In the genomic region with DNA sequence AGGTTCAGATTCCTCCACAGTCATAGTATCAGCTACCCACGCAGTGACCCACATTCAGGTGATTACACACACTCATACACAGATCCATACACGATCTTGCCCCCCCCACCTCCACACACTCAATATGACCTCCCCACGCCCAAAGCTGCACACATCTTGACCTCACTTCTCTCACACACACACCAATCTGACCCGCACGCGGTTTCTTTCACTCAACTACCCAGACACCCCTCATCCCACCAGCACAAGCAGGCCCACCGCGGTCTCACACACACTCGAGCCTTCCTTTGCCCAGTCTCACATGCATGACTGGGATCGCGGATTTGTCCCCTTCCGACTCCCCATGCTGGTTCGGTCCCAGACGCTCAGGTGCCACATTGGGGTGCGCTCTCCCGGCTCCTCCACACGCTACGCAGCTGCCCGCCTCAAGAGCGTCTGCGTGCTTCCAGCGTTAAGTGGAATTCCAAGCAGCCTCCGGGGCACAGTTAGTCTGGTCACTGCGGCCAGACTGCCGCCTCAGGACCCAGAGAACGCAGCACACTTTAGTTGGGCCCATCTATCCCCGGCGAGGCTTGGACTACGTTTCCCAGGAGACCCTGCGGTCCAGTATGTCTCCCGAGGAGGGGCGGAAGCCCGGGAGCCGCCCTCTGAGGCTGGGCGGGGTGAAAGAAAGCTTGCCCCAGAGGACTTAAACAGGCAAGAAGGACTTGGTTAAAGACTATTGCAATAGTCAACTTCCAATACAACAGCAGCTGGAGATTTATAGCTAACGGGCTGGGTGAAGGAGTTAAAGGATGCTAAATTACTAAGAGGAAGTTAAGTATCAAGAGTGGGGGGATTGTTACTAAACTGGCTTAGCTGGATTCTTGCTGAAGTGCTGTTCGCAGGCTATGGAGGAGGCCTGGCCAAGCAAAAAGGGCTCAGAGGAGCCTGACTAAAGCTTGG, we compare ENCODE assay signal across 1 cellular context.
TF ChIP-seq lines count a peak whose summit lies in the region.

No MANE protein-coding gene starts in this region.

TF ChIP-seq in HEK293, 187 proteins besides CTCF, POLR2A, EP300 and RAD21 (continued from another document and continues in another):
- TF ChIP-seq KLF1 (tag by site-specific recombination; IDR thresholded peaks at IDR 0.05) (peak; percentile 79), ZNF335 (tag by site-specific recombination; conservative IDR thresholded peaks at IDR 0.05) (peak; percentile 95), FEZF1 (tag by site-specific recombination; IDR thresholded peaks at IDR 0.05) (no peak), ZNF776 (tag by site-specific recombination; IDR thresholded peaks at IDR 0.05; ENCODE audit: borderline replicate concordance) (no peak), ZNF544 (tag by site-specific recombination; IDR thresholded peaks at IDR 0.05) (no peak), ZFP41 (tag by site-specific recombination; IDR thresholded peaks at IDR 0.05; ENCODE audit: borderline replicate concordance) (no peak), ZNF585B (tag by site-specific recombination; IDR thresholded peaks at IDR 0.05) (no peak), ZNF747 (tag by site-specific recombination; IDR thresholded peaks at IDR 0.05) (no peak), ZNF785 (tag by site-specific recombination; IDR thresholded peaks at IDR 0.05) (peak; percentile 95), ZXDB (tag by site-specific recombination; IDR thresholded peaks at IDR 0.05) (peak; percentile 84), ZNF274 (IDR thresholded peaks at IDR 0.05; ENCODE audit: low read length) (no peak), ZNF274 (tag by site-specific recombination; IDR thresholded peaks at IDR 0.05; ENCODE audit: borderline replicate concordance) (no peak), ZNF16 (tag by site-specific recombination; IDR thresholded peaks at IDR 0.05; ENCODE audit: low read depth) (no peak; the same call in 1 of the 2 replicates), ZNF23 (tag by site-specific recombination; IDR thresholded peaks at IDR 0.05; ENCODE audit: borderline replicate concordance) (no peak), ZNF394 (tag by site-specific recombination; IDR thresholded peaks at IDR 0.05; ENCODE audit: borderline replicate concordance) (peak; percentile 61; the same call in 1 of the 2 replicates), ZNF354C (tag by site-specific recombination; IDR thresholded peaks at IDR 0.05; ENCODE audit: borderline replicate concordance, low read depth) (no peak), ZNF138 (tag by site-specific recombination; IDR thresholded peaks at IDR 0.05; ENCODE audit: borderline replicate concordance) (peak; percentile 74; the same call in 1 of the 2 replicates), ZNF561 (tag by site-specific recombination; IDR thresholded peaks at IDR 0.05; ENCODE audit: borderline replicate concordance) (peak; percentile 18; the same call in 1 of the 2 replicates), ZNF677 (tag by site-specific recombination; IDR thresholded peaks at IDR 0.05) (no peak), ZNF311 (tag by site-specific recombination; IDR thresholded peaks at IDR 0.05; ENCODE audit: borderline replicate concordance) (no peak), ZNF24 (tag by site-specific recombination; IDR thresholded peaks at IDR 0.05) (0 out of 2 replicates have a peak, but pooled peaks have one; percentile 24), ZNF202 (tag by site-specific recombination; IDR thresholded peaks at IDR 0.05; ENCODE audit: borderline replicate concordance) (no peak), ZNF629 (tag by site-specific recombination; IDR thresholded peaks at IDR 0.05) (0 out of 2 replicates have a peak, but pooled peaks have one; percentile 39), SP7 (tag by site-specific recombination; IDR thresholded peaks at IDR 0.05) (peak; percentile 66; the same call in 1 of the 2 replicates), OVOL3 (tag by site-specific recombination; IDR thresholded peaks at IDR 0.05) (0 out of 2 replicates have a peak, but pooled peaks have one; percentile 8), ZNF596 (tag by site-specific recombination; IDR thresholded peaks at IDR 0.05) (no peak), ZNF670 (tag by site-specific recombination; IDR thresholded peaks at IDR 0.05; ENCODE audit: low read depth) (peak; percentile 90; the same call in 1 of the 2 replicates), ZNF510 (tag by site-specific recombination; IDR thresholded peaks at IDR 0.05; ENCODE audit: insufficient replicate concordance) (no peak), ZNF610 (tag by site-specific recombination; IDR thresholded peaks at IDR 0.05; ENCODE audit: borderline replicate concordance) (peak; percentile 75)
- TF ChIP-seq, protein P1, sequence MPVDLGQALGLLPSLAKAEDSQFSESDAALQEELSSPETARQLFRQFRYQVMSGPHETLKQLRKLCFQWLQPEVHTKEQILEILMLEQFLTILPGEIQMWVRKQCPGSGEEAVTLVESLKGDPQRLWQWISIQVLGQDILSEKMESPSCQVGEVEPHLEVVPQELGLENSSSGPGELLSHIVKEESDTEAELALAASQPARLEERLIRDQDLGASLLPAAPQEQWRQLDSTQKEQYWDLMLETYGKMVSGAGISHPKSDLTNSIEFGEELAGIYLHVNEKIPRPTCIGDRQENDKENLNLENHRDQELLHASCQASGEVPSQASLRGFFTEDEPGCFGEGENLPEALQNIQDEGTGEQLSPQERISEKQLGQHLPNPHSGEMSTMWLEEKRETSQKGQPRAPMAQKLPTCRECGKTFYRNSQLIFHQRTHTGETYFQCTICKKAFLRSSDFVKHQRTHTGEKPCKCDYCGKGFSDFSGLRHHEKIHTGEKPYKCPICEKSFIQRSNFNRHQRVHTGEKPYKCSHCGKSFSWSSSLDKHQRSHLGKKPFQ (tag by site-specific recombination; IDR thresholded peaks at IDR 0.05): no peak; the same call in 1 of the 2 replicates
- TF ChIP-seq, protein P2, sequence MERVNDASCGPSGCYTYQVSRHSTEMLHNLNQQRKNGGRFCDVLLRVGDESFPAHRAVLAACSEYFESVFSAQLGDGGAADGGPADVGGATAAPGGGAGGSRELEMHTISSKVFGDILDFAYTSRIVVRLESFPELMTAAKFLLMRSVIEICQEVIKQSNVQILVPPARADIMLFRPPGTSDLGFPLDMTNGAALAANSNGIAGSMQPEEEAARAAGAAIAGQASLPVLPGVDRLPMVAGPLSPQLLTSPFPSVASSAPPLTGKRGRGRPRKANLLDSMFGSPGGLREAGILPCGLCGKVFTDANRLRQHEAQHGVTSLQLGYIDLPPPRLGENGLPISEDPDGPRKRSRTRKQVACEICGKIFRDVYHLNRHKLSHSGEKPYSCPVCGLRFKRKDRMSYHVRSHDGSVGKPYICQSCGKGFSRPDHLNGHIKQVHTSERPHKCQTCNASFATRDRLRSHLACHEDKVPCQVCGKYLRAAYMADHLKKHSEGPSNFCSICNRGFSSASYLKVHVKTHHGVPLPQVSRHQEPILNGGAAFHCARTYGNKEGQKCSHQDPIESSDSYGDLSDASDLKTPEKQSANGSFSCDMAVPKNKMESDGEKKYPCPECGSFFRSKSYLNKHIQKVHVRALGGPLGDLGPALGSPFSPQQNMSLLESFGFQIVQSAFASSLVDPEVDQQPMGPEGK (tag by site-specific recombination; IDR thresholded peaks at IDR 0.05): peak; percentile 91
- TF ChIP-seq, protein P3, sequence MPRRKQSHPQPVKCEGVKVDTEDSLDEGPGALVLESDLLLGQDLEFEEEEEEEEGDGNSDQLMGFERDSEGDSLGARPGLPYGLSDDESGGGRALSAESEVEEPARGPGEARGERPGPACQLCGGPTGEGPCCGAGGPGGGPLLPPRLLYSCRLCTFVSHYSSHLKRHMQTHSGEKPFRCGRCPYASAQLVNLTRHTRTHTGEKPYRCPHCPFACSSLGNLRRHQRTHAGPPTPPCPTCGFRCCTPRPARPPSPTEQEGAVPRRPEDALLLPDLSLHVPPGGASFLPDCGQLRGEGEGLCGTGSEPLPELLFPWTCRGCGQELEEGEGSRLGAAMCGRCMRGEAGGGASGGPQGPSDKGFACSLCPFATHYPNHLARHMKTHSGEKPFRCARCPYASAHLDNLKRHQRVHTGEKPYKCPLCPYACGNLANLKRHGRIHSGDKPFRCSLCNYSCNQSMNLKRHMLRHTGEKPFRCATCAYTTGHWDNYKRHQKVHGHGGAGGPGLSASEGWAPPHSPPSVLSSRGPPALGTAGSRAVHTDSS (tag by site-specific recombination; IDR thresholded peaks at IDR 0.05): no peak
- TF ChIP-seq, protein P4, sequence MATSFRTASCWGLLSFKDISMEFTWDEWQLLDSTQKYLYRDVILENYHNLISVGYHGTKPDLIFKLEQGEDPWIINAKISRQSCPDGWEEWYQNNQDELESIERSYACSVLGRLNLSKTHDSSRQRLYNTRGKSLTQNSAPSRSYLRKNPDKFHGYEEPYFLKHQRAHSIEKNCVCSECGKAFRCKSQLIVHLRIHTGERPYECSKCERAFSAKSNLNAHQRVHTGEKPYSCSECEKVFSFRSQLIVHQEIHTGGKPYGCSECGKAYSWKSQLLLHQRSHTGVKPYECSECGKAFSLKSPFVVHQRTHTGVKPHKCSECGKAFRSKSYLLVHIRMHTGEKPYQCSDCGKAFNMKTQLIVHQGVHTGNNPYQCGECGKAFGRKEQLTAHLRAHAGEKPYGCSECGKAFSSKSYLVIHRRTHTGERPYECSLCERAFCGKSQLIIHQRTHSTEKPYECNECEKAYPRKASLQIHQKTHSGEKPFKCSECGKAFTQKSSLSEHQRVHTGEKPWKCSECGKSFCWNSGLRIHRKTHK (tag by site-specific recombination; IDR thresholded peaks at IDR 0.05): no peak
- TF ChIP-seq, protein P5, sequence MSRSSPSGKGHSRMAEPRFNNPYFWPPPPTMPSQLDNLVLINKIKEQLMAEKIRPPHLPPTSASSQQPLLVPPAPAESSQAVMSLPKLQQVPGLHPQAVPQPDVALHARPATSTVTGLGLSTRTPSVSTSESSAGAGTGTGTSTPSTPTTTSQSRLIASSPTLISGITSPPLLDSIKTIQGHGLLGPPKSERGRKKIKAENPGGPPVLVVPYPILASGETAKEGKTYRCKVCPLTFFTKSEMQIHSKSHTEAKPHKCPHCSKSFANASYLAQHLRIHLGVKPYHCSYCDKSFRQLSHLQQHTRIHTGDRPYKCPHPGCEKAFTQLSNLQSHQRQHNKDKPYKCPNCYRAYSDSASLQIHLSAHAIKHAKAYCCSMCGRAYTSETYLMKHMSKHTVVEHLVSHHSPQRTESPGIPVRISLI (tag by site-specific recombination; IDR thresholded peaks at IDR 0.05): no peak
- TF ChIP-seq, protein P6, sequence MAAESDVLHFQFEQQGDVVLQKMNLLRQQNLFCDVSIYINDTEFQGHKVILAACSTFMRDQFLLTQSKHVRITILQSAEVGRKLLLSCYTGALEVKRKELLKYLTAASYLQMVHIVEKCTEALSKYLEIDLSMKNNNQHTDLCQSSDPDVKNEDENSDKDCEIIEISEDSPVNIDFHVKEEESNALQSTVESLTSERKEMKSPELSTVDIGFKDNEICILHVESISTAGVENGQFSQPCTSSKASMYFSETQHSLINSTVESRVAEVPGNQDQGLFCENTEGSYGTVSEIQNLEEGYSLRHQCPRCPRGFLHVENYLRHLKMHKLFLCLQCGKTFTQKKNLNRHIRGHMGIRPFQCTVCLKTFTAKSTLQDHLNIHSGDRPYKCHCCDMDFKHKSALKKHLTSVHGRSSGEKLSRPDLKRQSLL (tag by site-specific recombination; IDR thresholded peaks at IDR 0.05): no peak
- TF ChIP-seq, protein P7, sequence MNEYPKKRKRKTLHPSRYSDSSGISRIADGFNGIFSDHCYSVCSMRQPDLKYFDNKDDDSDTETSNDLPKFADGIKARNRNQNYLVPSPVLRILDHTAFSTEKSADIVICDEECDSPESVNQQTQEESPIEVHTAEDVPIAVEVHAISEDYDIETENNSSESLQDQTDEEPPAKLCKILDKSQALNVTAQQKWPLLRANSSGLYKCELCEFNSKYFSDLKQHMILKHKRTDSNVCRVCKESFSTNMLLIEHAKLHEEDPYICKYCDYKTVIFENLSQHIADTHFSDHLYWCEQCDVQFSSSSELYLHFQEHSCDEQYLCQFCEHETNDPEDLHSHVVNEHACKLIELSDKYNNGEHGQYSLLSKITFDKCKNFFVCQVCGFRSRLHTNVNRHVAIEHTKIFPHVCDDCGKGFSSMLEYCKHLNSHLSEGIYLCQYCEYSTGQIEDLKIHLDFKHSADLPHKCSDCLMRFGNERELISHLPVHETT (tag by site-specific recombination; IDR thresholded peaks at IDR 0.05): 0 out of 2 replicates have a peak, but pooled peaks have one; percentile 65
- TF ChIP-seq, protein P8, sequence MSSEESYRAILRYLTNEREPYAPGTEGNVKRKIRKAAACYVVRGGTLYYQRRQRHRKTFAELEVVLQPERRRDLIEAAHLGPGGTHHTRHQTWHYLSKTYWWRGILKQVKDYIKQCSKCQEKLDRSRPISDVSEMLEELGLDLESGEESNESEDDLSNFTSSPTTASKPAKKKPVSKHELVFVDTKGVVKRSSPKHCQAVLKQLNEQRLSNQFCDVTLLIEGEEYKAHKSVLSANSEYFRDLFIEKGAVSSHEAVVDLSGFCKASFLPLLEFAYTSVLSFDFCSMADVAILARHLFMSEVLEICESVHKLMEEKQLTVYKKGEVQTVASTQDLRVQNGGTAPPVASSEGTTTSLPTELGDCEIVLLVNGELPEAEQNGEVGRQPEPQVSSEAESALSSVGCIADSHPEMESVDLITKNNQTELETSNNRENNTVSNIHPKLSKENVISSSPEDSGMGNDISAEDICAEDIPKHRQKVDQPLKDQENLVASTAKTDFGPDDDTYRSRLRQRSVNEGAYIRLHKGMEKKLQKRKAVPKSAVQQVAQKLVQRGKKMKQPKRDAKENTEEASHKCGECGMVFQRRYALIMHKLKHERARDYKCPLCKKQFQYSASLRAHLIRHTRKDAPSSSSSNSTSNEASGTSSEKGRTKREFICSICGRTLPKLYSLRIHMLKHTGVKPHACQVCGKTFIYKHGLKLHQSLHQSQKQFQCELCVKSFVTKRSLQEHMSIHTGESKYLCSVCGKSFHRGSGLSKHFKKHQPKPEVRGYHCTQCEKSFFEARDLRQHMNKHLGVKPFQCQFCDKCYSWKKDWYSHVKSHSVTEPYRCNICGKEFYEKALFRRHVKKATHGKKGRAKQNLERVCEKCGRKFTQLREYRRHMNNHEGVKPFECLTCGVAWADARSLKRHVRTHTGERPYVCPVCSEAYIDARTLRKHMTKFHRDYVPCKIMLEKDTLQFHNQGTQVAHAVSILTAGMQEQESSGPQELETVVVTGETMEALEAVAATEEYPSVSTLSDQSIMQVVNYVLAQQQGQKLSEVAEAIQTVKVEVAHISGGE (tag by site-specific recombination; conservative IDR thresholded peaks at IDR 0.05; ENCODE audit: low read depth): peak; percentile 83
- TF ChIP-seq, protein P9, sequence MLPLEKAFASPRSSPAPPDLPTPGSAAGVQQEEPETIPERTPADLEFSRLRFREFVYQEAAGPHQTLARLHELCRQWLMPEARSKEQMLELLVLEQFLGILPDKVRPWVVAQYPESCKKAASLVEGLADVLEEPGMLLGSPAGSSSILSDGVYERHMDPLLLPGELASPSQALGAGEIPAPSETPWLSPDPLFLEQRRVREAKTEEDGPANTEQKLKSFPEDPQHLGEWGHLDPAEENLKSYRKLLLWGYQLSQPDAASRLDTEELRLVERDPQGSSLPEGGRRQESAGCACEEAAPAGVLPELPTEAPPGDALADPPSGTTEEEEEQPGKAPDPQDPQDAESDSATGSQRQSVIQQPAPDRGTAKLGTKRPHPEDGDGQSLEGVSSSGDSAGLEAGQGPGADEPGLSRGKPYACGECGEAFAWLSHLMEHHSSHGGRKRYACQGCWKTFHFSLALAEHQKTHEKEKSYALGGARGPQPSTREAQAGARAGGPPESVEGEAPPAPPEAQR (tag by site-specific recombination; IDR thresholded peaks at IDR 0.05): peak; percentile 81; the same call in 1 of the 2 replicates
